25 cellular contexts compared by ENCODE assay signal in genomic region chr13:110300090-110300815, GRCh38. TPM values are rescaled to one million over a fixed set of nuclear protein-coding genes. Genes with fewer than 3 reads are reported as not detected.
DNase-seq lines count a peak whose midpoint lies in the region; TF ChIP-seq lines count a peak whose summit lies in the region.
"Had no signal": no experiment of that assay in that cellular context is flagged by ENCODE, and none has a peak within 500 bp of the region (broad histone marks: within the 10 kb centered on the region; RNA-seq: fewer than 3 reads in every experiment).

No MANE protein-coding gene starts in this region.

- H3K27ac Mint-ChIP-seq in endothelial cell (ENCODE audit: unreplicated experiment): no peak overlapping the region
- H3K27ac Mint-ChIP-seq in activated naive CD4-positive, alpha-beta T cell treated with anti-CD3 and anti-CD28 coated beads, Interleukin-2, amount 10 ng/mL, durations not matched to agents 7 days and 5 days: no peak overlapping the region
- H3K27ac Mint-ChIP-seq: activated naive CD4-positive, alpha-beta T cell treated with anti-CD3 and anti-CD28 coated beads, Interleukin-2, amount 50 U/mL, for 24 hours; activated T-cell treated with anti-CD3 and anti-CD28 coated beads, Interleukin-2, amount 50 U/mL, for 72 hours; CD8-positive, alpha-beta memory T cell; endodermal cell; memory B cell; naive thymus-derived CD8-positive, alpha-beta T cell; T-cell had no signal

- H3K4me3 ChIP-seq in muscle layer of colon (ENCODE audit: low read depth in 1 of 2, low read length in 2 of 2) (no peak overlapping the region), subcutaneous abdominal adipose tissue (ENCODE audit: low read depth in 1 of 5, low read length in 5 of 5) (no peak overlapping the region)

- H3K27me3 ChIP-seq in muscle layer of colon (ENCODE audit: control insufficient read depth in 1 of 2, insufficient read depth in 2 of 2, low read length in 2 of 2) (no peaks in the 10 kb centered on the region), subcutaneous abdominal adipose tissue (ENCODE audit: control insufficient read depth in 5 of 5, insufficient read depth in 4 of 5, low read length in 5 of 5) (peaks cover 0 to 5% (median 0%) of the 10 kb centered on the region in 5 donors)
- H3K27me3 ChIP-seq: foreskin keratinocyte had no signal

- CTCF ChIA-PET in activated naive CD4-positive, alpha-beta T cell treated with anti-CD3 and anti-CD28 coated beads, Interleukin-2, amount 10 ng/mL, durations not matched to agents 7 days and 5 days (lab: Charles Lee): interaction anchor here (2.1 kb wide), 1 partner anchor 8 kb away, joined by 6 read pairs; no protein-coding TSS in a partner anchor

- H3K36me3 Mint-ChIP-seq in endothelial cell (ENCODE audit: low read depth, unreplicated experiment): peaks cover 53% of the 10 kb centered on the region
- no peaks in the 10 kb centered on the region for H3K36me3 Mint-ChIP-seq in activated naive CD4-positive, alpha-beta T cell treated with anti-CD3 and anti-CD28 coated beads, Interleukin-2, amount 10 ng/mL, durations not matched to agents 7 days and 5 days
- H3K36me3 Mint-ChIP-seq: activated naive CD4-positive, alpha-beta T cell treated with anti-CD3 and anti-CD28 coated beads, Interleukin-2, amount 50 U/mL, for 24 hours; CD8-positive, alpha-beta memory T cell; memory B cell; naive thymus-derived CD8-positive, alpha-beta T cell; T-cell had no signal

- H3K36me3 ChIP-seq in muscle layer of colon (ENCODE audit: insufficient read depth, low read length) (no peaks in the 10 kb centered on the region), subcutaneous abdominal adipose tissue (ENCODE audit: control insufficient read depth in 5 of 5, insufficient read depth in 5 of 5, low read length in 5 of 5) (peaks cover 2 to 31% (median 5%) of the 10 kb centered on the region in 5 donors)

- H3K27me3 Mint-ChIP-seq in endothelial cell (ENCODE audit: unreplicated experiment): peaks cover 10% of the 10 kb centered on the region
- peaks cover 62% of the 10 kb centered on the region for H3K27me3 Mint-ChIP-seq in activated naive CD4-positive, alpha-beta T cell treated with anti-CD3 and anti-CD28 coated beads, Interleukin-2, amount 10 ng/mL, durations not matched to agents 7 days and 5 days

- peaks cover 86% of the 10 kb centered on the region for H3K4me1 Mint-ChIP-seq in endothelial cell (ENCODE audit: unreplicated experiment)
- H3K4me1 Mint-ChIP-seq in activated naive CD4-positive, alpha-beta T cell treated with anti-CD3 and anti-CD28 coated beads, Interleukin-2, amount 10 ng/mL, durations not matched to agents 7 days and 5 days: peaks cover 7% of the 10 kb centered on the region
- H3K4me1 Mint-ChIP-seq: activated naive CD4-positive, alpha-beta T cell treated with anti-CD3 and anti-CD28 coated beads, Interleukin-2, amount 50 U/mL, for 24 hours; CD8-positive, alpha-beta memory T cell; memory B cell; T-cell had no signal

- H3K9me3 ChIP-seq in muscle layer of colon (ENCODE audit: low read length): no peaks in the 10 kb centered on the region
- H3K9me3 ChIP-seq in subcutaneous abdominal adipose tissue (ENCODE audit: control insufficient read depth in 5 of 5, low read length in 5 of 5): no peaks in the 10 kb centered on the region

- peak overlapping the region; percentile 56 for H3K4me3 Mint-ChIP-seq in endothelial cell (ENCODE audit: unreplicated experiment)
- no peak overlapping the region for H3K4me3 Mint-ChIP-seq in activated naive CD4-positive, alpha-beta T cell treated with anti-CD3 and anti-CD28 coated beads, Interleukin-2, amount 10 ng/mL, durations not matched to agents 7 days and 5 days
- H3K4me3 Mint-ChIP-seq: activated naive CD4-positive, alpha-beta T cell treated with anti-CD3 and anti-CD28 coated beads, Interleukin-2, amount 50 U/mL, for 24 hours; activated T-cell treated with anti-CD3 and anti-CD28 coated beads, Interleukin-2, amount 50 U/mL, for 72 hours; CD8-positive, alpha-beta memory T cell; endodermal cell; memory B cell; naive thymus-derived CD8-positive, alpha-beta T cell; T-cell had no signal

- TF ChIP-seq CTCF in endothelial cell (IDR thresholded peaks at IDR 0.05; ENCODE audit: unreplicated experiment): no peak

- no peaks in the 10 kb centered on the region for H3K9me3 Mint-ChIP-seq in endothelial cell (ENCODE audit: unreplicated experiment)
- no peaks in the 10 kb centered on the region for H3K9me3 Mint-ChIP-seq in activated naive CD4-positive, alpha-beta T cell treated with anti-CD3 and anti-CD28 coated beads, Interleukin-2, amount 10 ng/mL, durations not matched to agents 7 days and 5 days
- H3K9me3 Mint-ChIP-seq: activated naive CD4-positive, alpha-beta T cell treated with anti-CD3 and anti-CD28 coated beads, Interleukin-2, amount 50 U/mL, for 24 hours; activated T-cell treated with anti-CD3 and anti-CD28 coated beads, Interleukin-2, amount 50 U/mL, for 72 hours; memory B cell; naive thymus-derived CD8-positive, alpha-beta T cell; T-cell had no signal

- H3K4me1 ChIP-seq in muscle layer of colon (ENCODE audit: insufficient read depth, low read length): peaks cover 90% of the 10 kb centered on the region
- H3K4me1 ChIP-seq in subcutaneous abdominal adipose tissue (ENCODE audit: control insufficient read depth in 5 of 5, insufficient read depth in 5 of 5, low read length in 5 of 5): peaks cover 26 to 94% (median 86%) of the 10 kb centered on the region in 5 donors
- H3K4me1 ChIP-seq: parathyroid adenoma had no signal

- DNase-seq in NCI-H1930 (lab: John Stamatoyannopoulos, UW) (peak; percentile 54 to 87), endothelial cell (ENCODE audit: low spot score) (no peak), NCI-H2081 treated with DMSO at 0.1 percent for 48 hours (lab: John Stamatoyannopoulos, UW) (no peak), NCI-H2029 treated with DMSO at 0.1 percent for 48 hours (lab: John Stamatoyannopoulos, UW) (no peak), COLO668 (lab: John Stamatoyannopoulos, UW; ENCODE audit: unreplicated experiment) (no peak)
- DNase-seq in activated naive CD4-positive, alpha-beta T cell treated with anti-CD3 and anti-CD28 coated beads, Interleukin-2, amount 10 ng/mL, durations not matched to agents 7 days and 5 days: no peak
- DNase-seq: activated T-cell treated with anti-CD3 and anti-CD28 coated beads, Interleukin-2, amount 50 U/mL, for 72 hours; CD8-positive, alpha-beta memory T cell; endodermal cell; foreskin keratinocyte; naive thymus-derived CD8-positive, alpha-beta T cell; NCI-H2227 treated with DMSO at 0.1 percent for 48 hours; NCI-H748 treated with DMSO at 0.1 percent for 48 hours; OCI-M1; SHP77; stimulated activated CD4-positive, alpha-beta T cell treated with anti-CD3 and anti-CD28 coated beads, Interleukin-2, amount 100 ng/mL, for 24 hours; stimulated activated naive CD4-positive, alpha-beta T cell; T-cell; trophoblast cell had no signal

- H3K27ac ChIP-seq in muscle layer of colon (ENCODE audit: low read depth, low read length): peak overlapping the region; percentile 40
- peak overlapping the region; percentile 99 for H3K27ac ChIP-seq in subcutaneous abdominal adipose tissue (ENCODE audit: low read depth, low read length)
- H3K27ac ChIP-seq: foreskin keratinocyte, HL-60, parathyroid adenoma had no signal

- no peak overlapping the region for H3K9ac ChIP-seq in muscle layer of colon (ENCODE audit: low read length)
- peak overlapping the region in 2 of 5 donors; percentile 50 for H3K9ac ChIP-seq in subcutaneous abdominal adipose tissue (ENCODE audit: low read length in 5 of 5)
- H3K9ac ChIP-seq: parathyroid adenoma had no signal

RNA-seq across cellular contexts. Expression of gene COL4A1, which starts 6.7 kb away (rescaled TPM):
- total RNA-seq in endothelial cell (ENCODE audit: unreplicated experiment): 2,720 TPM
- total RNA-seq: CD8-positive, alpha-beta memory T cell; naive thymus-derived CD8-positive, alpha-beta T cell had no signal

RNA-seq across cellular contexts. Expression of gene COL4A2, which starts 6.8 kb away (rescaled TPM):
- 1,556 TPM for total RNA-seq in endothelial cell (ENCODE audit: unreplicated experiment)
- total RNA-seq: activated T-cell treated with anti-CD3 and anti-CD28 coated beads, Interleukin-2, amount 50 U/mL, for 72 hours; CD8-positive, alpha-beta memory T cell; naive thymus-derived CD8-positive, alpha-beta T cell had no signal

Comparison
In these comparisons a context has a peak if more than half of its experiments do, and no peak if none do; other contexts are left out.
1. DNase-seq: peak in NCI-H1930 (2 of 2); none in endothelial cell (single experiment), activated naive CD4-positive, alpha-beta T cell treated with anti-CD3 and anti-CD28 coated beads, Interleukin-2, amount 10 ng/mL, durations not matched to agents 7 days and 5 days (single experiment), NCI-H2081 treated with DMSO at 0.1 percent for 48 hours (single experiment), NCI-H2029 treated with DMSO at 0.1 percent for 48 hours (single experiment) and COLO668 (single experiment).